In genomic region chr15:34038404-34039179, GRCh38 we compare ENCODE assay signal across 8 cellular contexts. TPM values are rescaled to one million over a fixed set of nuclear protein-coding genes. Genes with fewer than 3 reads are reported as not detected.
A peak's percentile ranks its signal among the peaks of the same experiment; 100 is the strongest.
DNase-seq lines count a peak whose midpoint lies in the region; ATAC-seq and TF ChIP-seq lines count a peak whose summit lies in the region.

No MANE protein-coding gene starts in this region.

- no peaks in the 10 kb centered on the region for H3K36me3 ChIP-seq in brain microvascular endothelial cell (replicated peaks)
- no peaks in the 10 kb centered on the region for H3K36me3 ChIP-seq in skeletal muscle tissue (ENCODE audit: control insufficient read depth in 3 of 3, insufficient read depth in 3 of 3, low read length in 3 of 3)

- ATAC-seq in HG02884 (IDR thresholded peaks at IDR 0.05; ENCODE audit: unreplicated experiment) = peak; percentile 54

- no peak for TF ChIP-seq CTCF in brain microvascular endothelial cell (IDR thresholded peaks at IDR 0.05; ENCODE audit: low read depth, low read length, missing control alignments)

- H3K9ac ChIP-seq in skeletal muscle tissue (ENCODE audit: low read depth in 1 of 3, low read length in 3 of 3) = peak overlapping the region; percentile 88 to 97 (median 95)

- H3K4me3 ChIP-seq in brain microvascular endothelial cell (ENCODE audit: low read depth, low read length) = peak overlapping the region; percentile 88
- peak overlapping the region; percentile 85 for H3K4me3 ChIP-seq in iPS-18c (ENCODE audit: insufficient read depth, low read depth, low read length)
- H3K4me3 ChIP-seq in skeletal muscle tissue (ENCODE audit: low read length in 3 of 3) = peak overlapping the region; percentile 78 to 97 (median 95)

- peak; percentile 19 for DNase-seq in NCI-H1694 treated with DMSO at 0.1 percent for 48 hours (lab: John Stamatoyannopoulos, UW)
- DNase-seq in NCI-H1694 (lab: John Stamatoyannopoulos, UW) = no peak
- peak; percentile 24 for DNase-seq in NCI-H2081 treated with DMSO at 0.1 percent for 48 hours (lab: John Stamatoyannopoulos, UW)
- DNase-seq in UCSD-AML1 (lab: John Stamatoyannopoulos, UW; ENCODE audit: unreplicated experiment) = peak; percentile 82
- DNase-seq in brain microvascular endothelial cell = peak; percentile 57

- H3K9me3 ChIP-seq in iPS-18c (ENCODE audit: control insufficient read depth, insufficient read depth, low read length) (no peaks in the 10 kb centered on the region), skeletal muscle tissue (ENCODE audit: control insufficient read depth in 3 of 3, low read length in 3 of 3) (no peaks in the 10 kb centered on the region)

- in situ Hi-C loops in brain microvascular endothelial cell (cut with HindIII; ENCODE audit: low pct_ligation_motif_present, low sequenced_read_pairs) = no loop called here

- H3K27ac ChIP-seq in brain microvascular endothelial cell (peak overlapping the region; percentile 90), skeletal muscle tissue (ENCODE audit: low read depth, low read length) (peak overlapping the region; percentile 82)

- peaks cover 5 to 10% (median 7%) of the 10 kb centered on the region in 3 donors for H3K4me1 ChIP-seq in skeletal muscle tissue (ENCODE audit: control insufficient read depth in 3 of 3, insufficient read depth in 3 of 3, low read length in 3 of 3)

- H3K27me3 ChIP-seq in brain microvascular endothelial cell (replicated peaks) = no peaks in the 10 kb centered on the region
- no peaks in the 10 kb centered on the region for H3K27me3 ChIP-seq in skeletal muscle tissue (ENCODE audit: control insufficient read depth in 3 of 3, insufficient read depth in 3 of 3, low read length in 3 of 3)

RNA-seq across cellular contexts. Expression of gene AVEN, which starts 0.4 kb away (rescaled TPM):
- total RNA-seq in skeletal muscle tissue = 16.2 TPM
